Comparison of ENCODE assay signal across 32 cellular contexts in genomic region chr2:18899725-18900124, GRCh38.
DNase-seq lines count a peak whose midpoint lies in the region; ATAC-seq and TF ChIP-seq lines count a peak whose summit lies in the region.
"Had no signal": no experiment of that assay in that cellular context is flagged by ENCODE, and none has a peak within 500 bp of the region (broad histone marks: within the 10 kb centered on the region; RNA-seq: fewer than 3 reads in every experiment).

No MANE protein-coding gene starts in this region.

- peaks cover 64% of the 10 kb centered on the region for H3K4me1 ChIP-seq in adipocyte (ENCODE audit: control insufficient read depth, insufficient read depth, low read length)
- H3K4me1 ChIP-seq in left ventricle myocardium inferior: peaks cover 22% of the 10 kb centered on the region
- no peaks in the 10 kb centered on the region for H3K4me1 ChIP-seq in trophoblast cell (ENCODE audit: control insufficient read depth in 1 of 2, insufficient read depth in 2 of 2, low read length in 2 of 2)
- H3K4me1 ChIP-seq: upper lobe of left lung had no signal

- H3K79me2 ChIP-seq in trophoblast cell (ENCODE audit: control insufficient read depth, insufficient read depth, low read length, poor library complexity): no peaks in the 10 kb centered on the region

- TF ChIP-seq CTCF in AG09319 (IDR thresholded peaks at IDR 0.05; ENCODE audit: low read depth, low read length) (no peak), left ventricle myocardium inferior (IDR thresholded peaks at IDR 0.05; ENCODE audit: borderline replicate concordance) (no peak)

- peak; percentile 41 for DNase-seq in AG09319 (ENCODE audit: extremely low read depth, low read depth)
- no peak for DNase-seq in adipocyte (ENCODE audit: low read depth)
- no peak for DNase-seq in left ventricle myocardium inferior
- no peak for DNase-seq in trophoblast cell
- no peak for DNase-seq in medulla oblongata (ENCODE audit: extremely low spot score)
- no peak for DNase-seq in T-helper 1 cell
- DNase-seq: 8988T; activated CD4-positive, alpha-beta T cell treated with anti-CD3 and anti-CD28 coated beads, Interleukin-2, amount 50 U/mL, for 48 hours; activated naive CD4-positive, alpha-beta T cell; activated T-cell treated with anti-CD3 and anti-CD28 coated beads, Interleukin-2, amount 50 U/mL, for 72 hours; body of pancreas; CD4-positive, alpha-beta T cell; dermis blood vessel endothelial cell; hippocampal formation; Karpas-422; left colon; NCI-H1436; NCI-H2081; NCI-H2227 treated with DMSO at 0.1 percent for 48 hours; NCI-H526; NK-92 treated with Interleukin-12 subunit alpha and Interleukin-12 subunit beta, amount 100 ng/mL, for 24 hours; SK-N-SH; stimulated activated CD4-positive, alpha-beta T cell treated with anti-CD3 and anti-CD28 coated beads, Interleukin-4, amount 100 ng/mL, for 1 hour; stomach; T-helper 17 cell; upper lobe of left lung had no signal

- H3K4ac ChIP-seq in trophoblast cell (ENCODE audit: low read depth, low read length): no peak overlapping the region

- H3K79me1 ChIP-seq in trophoblast cell (ENCODE audit: low read length): no peaks in the 10 kb centered on the region

- no peaks in the 10 kb centered on the region for H3K36me3 ChIP-seq in adipocyte (ENCODE audit: control insufficient read depth, insufficient read depth, low read length, severe bottlenecking)
- no peaks in the 10 kb centered on the region for H3K36me3 ChIP-seq in left ventricle myocardium inferior
- no peaks in the 10 kb centered on the region for H3K36me3 ChIP-seq in trophoblast cell (ENCODE audit: control insufficient read depth in 1 of 2, insufficient read depth in 2 of 2, low read length in 2 of 2)
- H3K36me3 ChIP-seq: gastroesophageal sphincter, neutrophil, stomach, upper lobe of left lung had no signal

- intact Hi-C loops in left ventricle myocardium inferior (cut with micrococcal nuclease): no loop called here

- H3K27me3 ChIP-seq in adipocyte (replicated peaks; ENCODE audit: control insufficient read depth, insufficient read depth, low read length) (no peaks in the 10 kb centered on the region), left ventricle myocardium inferior (ENCODE audit: low read depth) (no peaks in the 10 kb centered on the region), trophoblast cell (ENCODE audit: insufficient read depth, low read length) (no peaks in the 10 kb centered on the region)
- H3K27me3 ChIP-seq: body of pancreas, gastroesophageal sphincter, neutrophil, stomach, upper lobe of left lung had no signal

- H4K8ac ChIP-seq in trophoblast cell (ENCODE audit: low read depth, low read length): no peak overlapping the region

- no peak overlapping the region for H3K14ac ChIP-seq in trophoblast cell (ENCODE audit: low read length)

- WGBS in trophoblast cell (ENCODE audit: extremely low coverage, insufficient coverage, insufficient read length): no CpG with 5 or more reads among the region's 3 CpGs

- no peak overlapping the region for H2BK12ac ChIP-seq in trophoblast cell (ENCODE audit: low read length)

- no peak overlapping the region for H4K12ac ChIP-seq in trophoblast cell (ENCODE audit: low read depth, low read length)

- H2AFZ ChIP-seq in trophoblast cell (ENCODE audit: insufficient read depth, low read length, poor library complexity): no peak overlapping the region

- H3K9me3 ChIP-seq in adipocyte (ENCODE audit: control insufficient read depth, low read length) (no peaks in the 10 kb centered on the region), left ventricle myocardium inferior (replicated peaks) (no peaks in the 10 kb centered on the region), trophoblast cell (ENCODE audit: insufficient read depth, low read depth, low read length) (no peaks in the 10 kb centered on the region)
- H3K9me3 ChIP-seq: body of pancreas, gastroesophageal sphincter, neutrophil, SK-N-SH, stomach, upper lobe of left lung had no signal

- H3K4me2 ChIP-seq in trophoblast cell (ENCODE audit: low read length): no peak overlapping the region
- H3K4me2 ChIP-seq: SK-N-SH had no signal

- H2AK5ac ChIP-seq in trophoblast cell (ENCODE audit: low read length): no peak overlapping the region

- peak overlapping the region; percentile 79 for H3K9ac ChIP-seq in adipocyte (ENCODE audit: low read length)
- H3K9ac ChIP-seq in trophoblast cell (ENCODE audit: low read length): no peak overlapping the region
- H3K9ac ChIP-seq: SK-N-SH had no signal

- peak overlapping the region; percentile 18 for H3K23ac ChIP-seq in trophoblast cell (ENCODE audit: low read length)

- ATAC-seq in HG03439 (IDR thresholded peaks at IDR 0.05; ENCODE audit: unreplicated experiment): no peak
- ATAC-seq in HG02588 (IDR thresholded peaks at IDR 0.05; ENCODE audit: unreplicated experiment): no peak
- ATAC-seq: activated CD4-positive, CD25-positive, alpha-beta regulatory T cell treated with anti-CD3 and anti-CD28 coated beads, Interleukin-2, amount 50 U/mL, for 24 hours; activated T-cell treated with anti-CD3 and anti-CD28 coated beads, Interleukin-2, amount 50 U/mL, for 72 hours; body of pancreas; esophagus mucosa; gastroesophageal sphincter; left colon; T-helper 17 cell had no signal

- no peak overlapping the region for H3K18ac ChIP-seq in trophoblast cell (ENCODE audit: low read length)

- H4K91ac ChIP-seq in trophoblast cell (ENCODE audit: low read depth, low read length): no peak overlapping the region

- H3K27ac ChIP-seq in left ventricle myocardium inferior (replicated peaks) (peak overlapping the region; percentile 43), trophoblast cell (ENCODE audit: low read depth, low read length) (no peak overlapping the region)
- H3K27ac ChIP-seq: body of pancreas, neutrophil had no signal

- no peak overlapping the region for H3K4me3 ChIP-seq in adipocyte (ENCODE audit: low read length)
- no peak overlapping the region for H3K4me3 ChIP-seq in left ventricle myocardium inferior
- no peak overlapping the region for H3K4me3 ChIP-seq in trophoblast cell (ENCODE audit: low read depth, low read length)
- H3K4me3 ChIP-seq: body of pancreas, gastroesophageal sphincter, stomach, upper lobe of left lung had no signal

- no peak overlapping the region for H2BK120ac ChIP-seq in trophoblast cell (ENCODE audit: insufficient read depth, low read length, poor library complexity)

- no peak overlapping the region for H2BK5ac ChIP-seq in trophoblast cell (ENCODE audit: low read depth, low read length, poor library complexity)
